In the genomic region with DNA sequence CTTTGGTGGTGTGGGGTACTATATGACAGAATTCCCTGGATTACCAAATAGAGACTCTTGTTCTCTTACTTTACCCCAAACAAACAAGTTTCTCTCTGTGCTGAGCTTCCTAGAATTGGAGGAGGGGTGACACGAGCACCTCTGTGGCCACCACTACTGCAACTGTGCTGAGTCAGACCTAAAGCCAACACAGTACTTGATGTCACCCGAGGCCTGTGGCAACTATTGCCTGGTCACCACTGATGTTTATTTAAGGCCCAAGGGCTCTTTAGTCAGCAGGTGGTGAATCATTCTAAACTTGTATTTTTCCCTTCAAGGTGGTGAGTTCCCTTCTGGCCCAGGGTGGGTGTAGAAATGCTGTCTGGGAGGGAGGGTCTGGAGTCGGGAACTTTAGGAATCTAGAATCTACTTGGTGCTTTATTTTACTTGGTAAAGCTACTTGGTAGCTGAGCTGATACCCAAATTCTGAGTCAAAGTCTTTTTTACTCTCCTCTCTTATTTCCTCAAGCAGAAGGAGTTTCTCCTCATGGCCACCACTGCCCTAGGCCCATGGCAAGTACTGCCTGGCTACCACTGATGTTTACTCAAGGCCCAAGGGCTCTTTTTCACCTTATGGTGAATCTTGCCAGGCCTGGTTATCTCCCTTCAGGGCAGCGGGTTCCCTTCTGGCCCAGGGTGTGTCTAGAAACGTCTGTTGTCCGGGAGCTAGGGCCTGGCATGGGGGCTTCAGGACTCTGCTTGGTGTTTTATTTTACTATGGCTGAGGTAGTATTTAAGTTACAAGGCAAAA, we compare ENCODE assay signal across 9 cellular contexts. TPM values are rescaled to one million over a fixed set of nuclear protein-coding genes. Genes with fewer than 3 reads are reported as not detected.
DNase-seq lines count a peak whose midpoint lies in the region; ATAC-seq and TF ChIP-seq lines count a peak whose summit lies in the region.
"Had no signal": no experiment of that assay in that cellular context is flagged by ENCODE, and none has a peak within 500 bp of the region (broad histone marks: within the 10 kb centered on the region; RNA-seq: fewer than 3 reads in every experiment).

No MANE protein-coding gene starts in this region.

- no peaks in the 10 kb centered on the region for H3K36me3 ChIP-seq in MM.1S (replicated peaks; ENCODE audit: insufficient read depth, low read length)

- ATAC-seq in GM21447 (IDR thresholded peaks at IDR 0.05; ENCODE audit: unreplicated experiment) = peak; percentile 55
- peak; percentile 32 for ATAC-seq in sciatic nerve
- ATAC-seq in HG03457 (IDR thresholded peaks at IDR 0.05; ENCODE audit: unreplicated experiment) = no peak

- H3K27me3 Mint-ChIP-seq in immature natural killer cell (ENCODE audit: low read depth in 3 of 3) = no peaks in the 10 kb centered on the region
- no peaks in the 10 kb centered on the region for H3K27me3 Mint-ChIP-seq in activated CD4-positive, alpha-beta memory T cell treated with anti-CD3 and anti-CD28 coated beads for 36 hours

- H3K9me3 ChIP-seq in MM.1S (replicated peaks; ENCODE audit: insufficient read depth, low read length) = no peaks in the 10 kb centered on the region

- H3K4me1 Mint-ChIP-seq in immature natural killer cell = no peaks in the 10 kb centered on the region
- no peaks in the 10 kb centered on the region for H3K4me1 Mint-ChIP-seq in activated CD4-positive, alpha-beta memory T cell treated with anti-CD3 and anti-CD28 coated beads for 36 hours (ENCODE audit: low read depth)
- H3K4me1 Mint-ChIP-seq: naive B cell had no signal

- H4K20me1 ChIP-seq in MM.1S (ENCODE audit: insufficient read depth, low read length) = no peaks in the 10 kb centered on the region

- CTCF ChIA-PET in activated CD4-positive, alpha-beta memory T cell treated with anti-CD3 and anti-CD28 coated beads for 36 hours (lab: Charles Lee) = no interaction called here

- H3K27me3 ChIP-seq in MM.1S (replicated peaks; ENCODE audit: insufficient read depth, low read length) = no peaks in the 10 kb centered on the region

- H3K4me3 ChIP-seq in MM.1S (ENCODE audit: low read length) (peak overlapping the region; percentile 19; the same call in 1 of the 2 replicates), epithelial cell of proximal tubule (ENCODE audit: low read depth, low read length) (no peak overlapping the region)

- H3K4me2 ChIP-seq in MM.1S (ENCODE audit: low read depth, low read length) = peak overlapping the region; percentile 67

- intact Hi-C loops in sciatic nerve (cut with DNase I) = no loop called here
- intact Hi-C loops in activated CD4-positive, alpha-beta memory T cell treated with anti-CD3 and anti-CD28 coated beads for 36 hours (cut with micrococcal nuclease) = no loop called here

- H3K9ac ChIP-seq in MM.1S (ENCODE audit: low read length) = peak overlapping the region; percentile 64

- peaks cover 17% of the 10 kb centered on the region for H3F3A ChIP-seq in MM.1S (ENCODE audit: insufficient read depth, low read length)

- peaks cover 4 to 63% (median 22%) of the 10 kb centered on the region in 6 donors for H3K9me3 Mint-ChIP-seq in immature natural killer cell
- peaks cover 21% of the 10 kb centered on the region for H3K9me3 Mint-ChIP-seq in activated CD4-positive, alpha-beta memory T cell treated with anti-CD3 and anti-CD28 coated beads for 36 hours

- H3K4me1 ChIP-seq in MM.1S (ENCODE audit: low read length) = peaks cover 26% of the 10 kb centered on the region

- no peak overlapping the region for H3K27ac Mint-ChIP-seq in immature natural killer cell
- H3K27ac Mint-ChIP-seq in activated CD4-positive, alpha-beta memory T cell treated with anti-CD3 and anti-CD28 coated beads for 36 hours = no peak overlapping the region
- H3K27ac Mint-ChIP-seq: naive B cell had no signal

- DNase-seq in MM.1S (peak; percentile 90), epithelial cell of proximal tubule (ENCODE audit: low read depth) (peak; percentile 93), sciatic nerve (ENCODE audit: low spot score) (no peak), KG1 (lab: John Stamatoyannopoulos, UW) (no peak), immature natural killer cell (no peak)
- no peak for DNase-seq in activated CD4-positive, alpha-beta memory T cell treated with anti-CD3 and anti-CD28 coated beads for 36 hours
- DNase-seq: naive B cell had no signal

- H3K36me3 Mint-ChIP-seq in immature natural killer cell = peaks cover 0 to 3% (median 0%) of the 10 kb centered on the region in 3 donors
- H3K36me3 Mint-ChIP-seq in activated CD4-positive, alpha-beta memory T cell treated with anti-CD3 and anti-CD28 coated beads for 36 hours = no peaks in the 10 kb centered on the region
- H3K36me3 Mint-ChIP-seq: naive B cell had no signal

- no peak for TF ChIP-seq CTCF in MM.1S (IDR thresholded peaks at IDR 0.05; ENCODE audit: low read length)
- TF ChIP-seq CTCF in epithelial cell of proximal tubule (conservative IDR thresholded peaks at IDR 0.05; ENCODE audit: low read depth, low read length) = no peak

- POLR2A ChIA-PET in activated CD4-positive, alpha-beta memory T cell treated with anti-CD3 and anti-CD28 coated beads for 36 hours (lab: Charles Lee) = no interaction called here

- no peak overlapping the region for H3K4me3 Mint-ChIP-seq in immature natural killer cell
- H3K4me3 Mint-ChIP-seq in activated CD4-positive, alpha-beta memory T cell treated with anti-CD3 and anti-CD28 coated beads for 36 hours = no peak overlapping the region
- H3K4me3 Mint-ChIP-seq: naive B cell had no signal

- no peaks in the 10 kb centered on the region for H3K9me2 ChIP-seq in MM.1S (replicated peaks; ENCODE audit: insufficient read depth, low read length)

- peaks cover 26% of the 10 kb centered on the region for H3K79me2 ChIP-seq in MM.1S (ENCODE audit: low read length)

- H3K27ac ChIP-seq in MM.1S (ENCODE audit: low read length) = peak overlapping the region; percentile 99

- 0 out of 2 replicates have a peak overlapping the region, but pooled peaks have one; percentile 23 for H2AFZ ChIP-seq in MM.1S (ENCODE audit: low read length)

RNA-seq across cellular contexts. Expression of a gene that starts 9.8 kb away (rescaled TPM):
- total RNA-seq in epithelial cell of proximal tubule = 5.2 and 11.8 TPM in 2 replicates
- total RNA-seq in sciatic nerve = 7.8 TPM
- polyA plus RNA-seq in immature natural killer cell = not detected
- total RNA-seq in activated CD4-positive, alpha-beta memory T cell treated with anti-CD3 and anti-CD28 coated beads for 36 hours = not detected

Comparison
In these comparisons a context has a peak if more than half of its experiments do, and no peak if none do; other contexts are left out.
1. DNase-seq: peak in MM.1S (single experiment) and epithelial cell of proximal tubule (single experiment); none in sciatic nerve (single experiment), KG1 (single experiment), immature natural killer cell (0 of 3) and activated CD4-positive, alpha-beta memory T cell treated with anti-CD3 and anti-CD28 coated beads for 36 hours (single experiment).